9 cellular contexts compared by ENCODE assay signal in the genomic region with DNA sequence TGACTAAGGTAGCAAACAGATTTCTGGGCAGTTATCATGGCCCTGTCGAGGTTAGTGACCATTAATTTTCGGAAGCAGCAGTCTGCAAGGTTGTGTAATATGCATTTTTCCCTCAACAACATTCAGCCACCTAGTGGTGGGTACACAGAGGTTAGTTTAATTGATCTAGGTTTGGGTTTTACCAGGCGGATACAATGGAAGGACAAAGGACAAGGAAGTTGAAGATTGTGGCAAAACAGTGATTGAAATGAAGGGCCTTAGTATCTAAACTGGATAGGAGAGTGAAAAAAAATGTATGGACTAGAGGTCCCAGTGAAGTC. TPM values are rescaled to one million over a fixed set of nuclear protein-coding genes. Genes with fewer than 3 reads are reported as not detected.
A peak's percentile ranks its signal among the peaks of the same experiment; 100 is the strongest.
DNase-seq lines count a peak whose midpoint lies in the region; ATAC-seq, FAIRE-seq and TF ChIP-seq lines count a peak whose summit lies in the region.
"Had no signal": no experiment of that assay in that cellular context is flagged by ENCODE, and none has a peak within 500 bp of the region (broad histone marks: within the 10 kb centered on the region; RNA-seq: fewer than 3 reads in every experiment).

No MANE protein-coding gene starts in this region.

- no peak overlapping the region for H3K4me3 Mint-ChIP-seq in endodermal cell
- no peak overlapping the region for H3K4me3 Mint-ChIP-seq in activated naive CD8-positive, alpha-beta T cell treated with anti-CD3 and anti-CD28 coated beads for 36 hours
- H3K4me3 Mint-ChIP-seq: activated naive CD4-positive, alpha-beta T cell treated with anti-CD3 and anti-CD28 coated beads, Interleukin-2, amount 50 U/mL, for 24 hours had no signal

- WGBS in endodermal cell (ENCODE audit: insufficient coverage in 1 of 2, insufficient read length in 1 of 2), 2 experiments: 78 to 81% methylated on average over 1 to 3 of the region's 3 CpGs
- 44 to 67% (median 54%) methylated on average over 3 of the region's 3 CpGs for WGBS in small intestine, 3 donors

- no peak overlapping the region for H3K27ac ChIP-seq in endodermal cell (ENCODE audit: low read depth, low read length)
- H3K27ac ChIP-seq in small intestine (ENCODE audit: low read depth in 1 of 2, low read length in 1 of 2): peak overlapping the region; percentile 73 to 83

- TF ChIP-seq CTCF in endodermal cell (conservative IDR thresholded peaks at IDR 0.05): peak; percentile 78

- no peak for FAIRE-seq in small intestine (lab: Jason Lieb, UNC)

- H3K4me3 ChIP-seq in endodermal cell (ENCODE audit: low read length) (no peak overlapping the region), small intestine (ENCODE audit: low read depth in 1 of 2, low read length in 2 of 2) (no peak overlapping the region)

- no peak overlapping the region for H3K9ac ChIP-seq in endodermal cell (ENCODE audit: extremely low read depth, low read length, poor library complexity, severe bottlenecking)

- H3K27me3 ChIP-seq in endodermal cell (ENCODE audit: control insufficient read depth, insufficient read depth, low read length, poor library complexity, severe bottlenecking) (no peaks in the 10 kb centered on the region), small intestine (ENCODE audit: control insufficient read depth in 2 of 2, insufficient read depth in 2 of 2, low read length in 2 of 2) (no peaks in the 10 kb centered on the region)

- DNase-seq in SIG-M5 treated with dmso at 0.1 percent for 504 hours (lab: John Stamatoyannopoulos, UW; ENCODE audit: unreplicated experiment) (peak; percentile 69), SIG-M5 (lab: John Stamatoyannopoulos, UW) (no peak), NCI-H774 (lab: John Stamatoyannopoulos, UW) (peak; percentile 50), endodermal cell (no peak), small intestine (peak; percentile 26)
- no peak for DNase-seq in activated naive CD8-positive, alpha-beta T cell treated with anti-CD3 and anti-CD28 coated beads for 36 hours

- peaks cover 19% of the 10 kb centered on the region for H3K4me1 Mint-ChIP-seq in endodermal cell
- H3K4me1 Mint-ChIP-seq in activated naive CD8-positive, alpha-beta T cell treated with anti-CD3 and anti-CD28 coated beads for 36 hours: peaks cover 15% of the 10 kb centered on the region

- H3K27me3 Mint-ChIP-seq in endodermal cell (ENCODE audit: insufficient read depth): no peaks in the 10 kb centered on the region
- H3K27me3 Mint-ChIP-seq in activated naive CD8-positive, alpha-beta T cell treated with anti-CD3 and anti-CD28 coated beads for 36 hours: no peaks in the 10 kb centered on the region
- H3K27me3 Mint-ChIP-seq: activated naive CD4-positive, alpha-beta T cell treated with anti-CD3 and anti-CD28 coated beads, Interleukin-2, amount 50 U/mL, for 24 hours had no signal

- no peak overlapping the region for H3K27ac Mint-ChIP-seq in endodermal cell
- H3K27ac Mint-ChIP-seq in activated naive CD8-positive, alpha-beta T cell treated with anti-CD3 and anti-CD28 coated beads for 36 hours: no peak overlapping the region
- H3K27ac Mint-ChIP-seq: activated naive CD4-positive, alpha-beta T cell treated with anti-CD3 and anti-CD28 coated beads, Interleukin-2, amount 50 U/mL, for 24 hours had no signal

- H3K9me3 ChIP-seq in endodermal cell (ENCODE audit: control insufficient read depth, low read length) (no peaks in the 10 kb centered on the region), small intestine (ENCODE audit: control insufficient read depth, low read depth) (no peaks in the 10 kb centered on the region)

- no peak for ATAC-seq in GM18520 (IDR thresholded peaks at IDR 0.05; ENCODE audit: unreplicated experiment)
- ATAC-seq in HG03442 (IDR thresholded peaks at IDR 0.05; ENCODE audit: unreplicated experiment): no peak

- H3K36me3 Mint-ChIP-seq in endodermal cell (ENCODE audit: low read depth): peaks cover 8% of the 10 kb centered on the region
- H3K36me3 Mint-ChIP-seq in activated naive CD8-positive, alpha-beta T cell treated with anti-CD3 and anti-CD28 coated beads for 36 hours: no peaks in the 10 kb centered on the region
- H3K36me3 Mint-ChIP-seq: activated naive CD4-positive, alpha-beta T cell treated with anti-CD3 and anti-CD28 coated beads, Interleukin-2, amount 50 U/mL, for 24 hours had no signal

- H3K4me1 ChIP-seq in endodermal cell (ENCODE audit: control insufficient read depth, insufficient read depth, low read length) (no peaks in the 10 kb centered on the region), small intestine (ENCODE audit: control insufficient read depth in 2 of 2, insufficient read depth in 1 of 2, low read depth in 1 of 2, low read length in 1 of 2) (peaks cover 11 to 14% of the 10 kb centered on the region in 2 donors)

- H3K36me3 ChIP-seq in endodermal cell (ENCODE audit: control insufficient read depth, insufficient read depth, low read length) (no peaks in the 10 kb centered on the region), small intestine (ENCODE audit: control insufficient read depth in 2 of 2, insufficient read depth in 2 of 2, low read length in 2 of 2) (no peaks in the 10 kb centered on the region)

- peaks cover under 1% of the 10 kb centered on the region for H3K9me3 Mint-ChIP-seq in endodermal cell
- no peaks in the 10 kb centered on the region for H3K9me3 Mint-ChIP-seq in activated naive CD8-positive, alpha-beta T cell treated with anti-CD3 and anti-CD28 coated beads for 36 hours
- H3K9me3 Mint-ChIP-seq: activated naive CD4-positive, alpha-beta T cell treated with anti-CD3 and anti-CD28 coated beads, Interleukin-2, amount 50 U/mL, for 24 hours had no signal

RNA-seq across cellular contexts. Expression of a gene that starts 2.6 kb away (rescaled TPM):
- total RNA-seq in endodermal cell: 1 to 10 TPM; 3.9 to 6.3 TPM
- polyA plus RNA-seq in endodermal cell (2013, experiment 1 of 2): 6.3 TPM
- 3.6 TPM for polyA plus RNA-seq in endodermal cell (2013, experiment 2 of 2)
- 1 to 10 TPM; 2.7 to 6.5 (median 4.2) TPM for polyA plus RNA-seq in small intestine
- 100 to 1,000 TPM; 139 to 144 TPM for total RNA-seq in activated naive CD8-positive, alpha-beta T cell treated with anti-CD3 and anti-CD28 coated beads for 36 hours

RNA-seq across cellular contexts. Expression of a gene that starts 2.9 kb away (rescaled TPM):
- total RNA-seq in endodermal cell: 10 to 100 TPM; 10.2 to 10.8 TPM
- polyA plus RNA-seq in endodermal cell (2013, experiment 1 of 2): 8.4 TPM
- 10.2 TPM for polyA plus RNA-seq in endodermal cell (2013, experiment 2 of 2)
- polyA plus RNA-seq in small intestine: 10 to 100 TPM; 20.1 to 27.2 (median 25.4) TPM
- 1 to 10 TPM; 2.5 to 2.6 TPM for total RNA-seq in activated naive CD8-positive, alpha-beta T cell treated with anti-CD3 and anti-CD28 coated beads for 36 hours

RNA-seq across cellular contexts. Expression of a gene that starts 53.8 kb away (rescaled TPM):
- not detected for total RNA-seq in endodermal cell
- polyA plus RNA-seq in endodermal cell (2013, experiment 1 of 2): 3,859 TPM
- polyA plus RNA-seq in endodermal cell (2013, experiment 2 of 2): 7,427 TPM
- not detected for polyA plus RNA-seq in small intestine
- not detected for total RNA-seq in activated naive CD8-positive, alpha-beta T cell treated with anti-CD3 and anti-CD28 coated beads for 36 hours

Comparison
In these comparisons a context has a peak if more than half of its experiments do, and no peak if none do; other contexts are left out.
1. DNase-seq: peak in SIG-M5 treated with dmso at 0.1 percent for 504 hours (single experiment), NCI-H774 (single experiment) and small intestine (single experiment); none in SIG-M5 (single experiment), endodermal cell (single experiment) and activated naive CD8-positive, alpha-beta T cell treated with anti-CD3 and anti-CD28 coated beads for 36 hours (single experiment).
2. RNA of a gene that starts 2.6 kb away (total RNA-seq): 139 to 144 TPM in activated naive CD8-positive, alpha-beta T cell treated with anti-CD3 and anti-CD28 coated beads for 36 hours; 3.9 to 6.3 TPM in endodermal cell; every median in the first group is over 10 times any median in the second.